24 cellular contexts compared by ENCODE assay signal in genomic region chr1:76070538-76070937, GRCh38. TPM values are rescaled to one million over a fixed set of nuclear protein-coding genes. Genes with fewer than 3 reads are reported as not detected.
"Had no signal": no experiment of that assay in that cellular context is flagged by ENCODE, and none has a peak within 500 bp of the region (broad histone marks: within the 10 kb centered on the region; RNA-seq: fewer than 3 reads in every experiment).

No MANE protein-coding gene starts in this region.

- ATAC-seq: activated naive CD8-positive, alpha-beta T cell treated with anti-CD3 and anti-CD28 coated beads, Interleukin-2, amount 50 U/mL, for 24 hours; activated T-cell treated with anti-CD3 and anti-CD28 coated beads, Interleukin-2, amount 50 U/mL, for 72 hours; heart right ventricle; left lung; natural killer cell; T-helper 17 cell; upper lobe of right lung had no signal

- DNase-seq: activated CD4-positive, alpha-beta memory T cell treated with anti-CD3 and anti-CD28 coated beads for 36 hours; activated CD4-positive, alpha-beta T cell treated with anti-CD3 and anti-CD28 coated beads for 4 hours; activated CD4-positive, CD25-positive, alpha-beta regulatory T cell; activated gamma-delta T cell; activated naive CD4-positive, alpha-beta T cell treated with anti-CD3 and anti-CD28 coated beads, Interleukin-2, amount 50 U/mL, for 16 hours; activated naive CD8-positive, alpha-beta T cell treated with anti-CD3 and anti-CD28 coated beads, Interleukin-2, amount 50 U/mL, for 24 hours; activated T-cell treated with anti-CD3 and anti-CD28 coated beads, Interleukin-2, amount 50 U/mL, for 72 hours; dorsolateral prefrontal cortex; foreskin fibroblast; heart right ventricle; immature natural killer cell; kidney glomerular epithelial cell; left lung; natural killer cell; ovary; spleen; stimulated activated CD4-positive, alpha-beta T cell treated with anti-CD3 and anti-CD28 coated beads, Interleukin-4, amount 100 ng/mL, for 24 hours; stimulated activated naive CD4-positive, alpha-beta T cell treated with Interleukin-2 at 50 U/mL for 16 hours; SW 1271; T-helper 17 cell; upper lobe of right lung had no signal

- H3K4me3 ChIP-seq: breast epithelium, dorsolateral prefrontal cortex, esophagus muscularis mucosa, heart right ventricle, left lung, ovary, prostate gland, spleen, upper lobe of right lung had no signal

RNA-seq across cellular contexts. Expression of gene ST6GALNAC3, which starts 4.0 kb away (rescaled TPM):
- total RNA-seq: natural killer cell had no signal
